Comparison of ENCODE assay signal across 21 cellular contexts in the genomic region with DNA sequence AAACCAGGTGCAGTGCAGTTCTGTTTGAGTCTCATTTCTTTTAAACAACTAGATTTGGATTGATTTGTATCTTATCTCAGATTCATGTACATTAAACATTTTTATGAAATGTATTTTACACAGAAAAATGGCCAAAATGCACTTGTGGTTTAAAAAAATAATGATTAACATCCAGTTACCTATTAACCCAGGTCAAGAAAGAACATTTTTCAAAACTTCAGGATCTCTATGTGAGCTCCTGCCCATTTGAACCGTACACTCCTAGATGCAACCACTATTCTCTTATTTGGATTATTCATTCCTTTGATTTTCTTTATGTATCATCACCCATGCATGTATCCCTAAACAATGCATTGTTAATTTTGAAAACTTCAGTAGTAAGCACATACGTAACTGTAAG.
"Had no signal": no experiment of that assay in that cellular context is flagged by ENCODE, and none has a peak within 500 bp of the region (broad histone marks: within the 10 kb centered on the region; RNA-seq: fewer than 3 reads in every experiment).

No MANE protein-coding gene starts in this region.

- FAIRE-seq: urothelium cell line had no signal

- ATAC-seq: mucosa of descending colon; stimulated activated naive B cell treated with anti-CD40 and anti-IgM and Interleukin-4, amounts not matched to agents 10 μg/mL and 1 μg/mL and 100 μg/mL, for 72 hours had no signal

- H3K4me3 Mint-ChIP-seq: activated naive CD4-positive, alpha-beta T cell treated with anti-CD3 and anti-CD28 coated beads, Interleukin-2, amount 50 U/mL, for 24 hours; activated T-helper 1 cell treated with anti-CD3 and anti-CD28 coated beads, Interleukin-12 subunit alpha, Interleukin-12 subunit beta, Interleukin-2, Interleukin-4 antibody, amounts not matched to agents 30 ng/mL and 10 ng/mL and 1 ng/mL, durations not matched to agents 14 hours and 24 hours and 36 hours; neural progenitor cell; stimulated activated naive B cell treated with anti-CD40 and anti-IgM and Interleukin-4, amounts not matched to agents 10 μg/mL and 1 μg/mL and 100 μg/mL, for 72 hours had no signal

- H3K27me3 Mint-ChIP-seq: activated naive CD4-positive, alpha-beta T cell treated with anti-CD3 and anti-CD28 coated beads, Interleukin-2, amount 50 U/mL, for 24 hours; stimulated activated naive B cell treated with anti-CD40 and anti-IgM and Interleukin-4, amounts not matched to agents 10 μg/mL and 1 μg/mL and 100 μg/mL, for 72 hours had no signal

- DNase-seq: activated CD4-positive, alpha-beta T cell treated with anti-CD3 and anti-CD28 coated beads, Interleukin-2, amount 50 U/mL, for 4 hours; activated CD8-positive, alpha-beta memory T cell treated with anti-CD3 and anti-CD28 coated beads for 24 hours; activated CD8-positive, alpha-beta memory T cell treated with anti-CD3 and anti-CD28 coated beads, Interleukin-2, amount 50 U/mL, for 4 hours; activated gamma-delta T cell; adrenal gland; central memory CD4-positive, alpha-beta T cell; dermis blood vessel endothelial cell; effector CD8-positive, alpha-beta T cell; foreskin fibroblast; mesendoderm; mucosa of descending colon; posterior cingulate gyrus; stimulated activated CD4-positive, alpha-beta T cell treated with anti-CD3 and anti-CD28 coated beads, Interleukin-2, amount 100 ng/mL, for 48 hours; stimulated activated CD8-positive, alpha-beta memory T cell treated with anti-CD3 and anti-CD28 coated beads, Interleukin-4, amount 100 ng/mL, for 48 hours; stimulated activated naive B cell treated with anti-CD40 and anti-IgM and Interleukin-4, amounts not matched to agents 10 μg/mL and 1 μg/mL and 100 μg/mL, for 72 hours; T-helper 1 cell; transverse colon had no signal

- H3K27ac Mint-ChIP-seq: activated T-helper 1 cell treated with anti-CD3 and anti-CD28 coated beads, Interleukin-12 subunit alpha, Interleukin-12 subunit beta, Interleukin-2, Interleukin-4 antibody, amounts not matched to agents 30 ng/mL and 10 ng/mL and 1 ng/mL, durations not matched to agents 14 hours and 24 hours and 36 hours; neural progenitor cell had no signal

- H3K9me3 Mint-ChIP-seq: activated naive CD4-positive, alpha-beta T cell treated with anti-CD3 and anti-CD28 coated beads, Interleukin-2, amount 50 U/mL, for 24 hours; activated T-helper 1 cell treated with anti-CD3 and anti-CD28 coated beads, Interleukin-12 subunit alpha, Interleukin-12 subunit beta, Interleukin-2, Interleukin-4 antibody, amounts not matched to agents 30 ng/mL and 10 ng/mL and 1 ng/mL, durations not matched to agents 14 hours and 24 hours and 36 hours; neural progenitor cell; stimulated activated naive B cell treated with anti-CD40 and anti-IgM and Interleukin-4, amounts not matched to agents 10 μg/mL and 1 μg/mL and 100 μg/mL, for 72 hours had no signal

- H3K4me1 Mint-ChIP-seq: neural progenitor cell had no signal
